In genomic region chr13:73138276-73138950, GRCh38 we compare ENCODE assay signal across 15 cellular contexts.
DNase-seq lines count a peak whose midpoint lies in the region; ATAC-seq, FAIRE-seq and TF ChIP-seq lines count a peak whose summit lies in the region.
"Had no signal": no experiment of that assay in that cellular context is flagged by ENCODE, and none has a peak within 500 bp of the region (broad histone marks: within the 10 kb centered on the region; RNA-seq: fewer than 3 reads in every experiment).

No MANE protein-coding gene starts in this region.

- POLR2A ChIA-PET in HepG2 (lab: Yijun Ruan, JAX), result no interaction called here

- H3K4me3 ChIP-seq in astrocyte (ENCODE audit: insufficient read depth, low read depth, low read length), result no peak overlapping the region
- H3K4me3 ChIP-seq in HepG2 (replicated peaks in 1 of 3; ENCODE audit: insufficient read depth in 1 of 3, low read depth in 2 of 3, low read length in 3 of 3), result no peak overlapping the region

- H3K4me1 ChIP-seq in astrocyte (ENCODE audit: insufficient read depth, low read length) (peaks cover 4% of the 10 kb centered on the region), HepG2 (ENCODE audit: insufficient read depth, low read length) (peaks cover 33% of the 10 kb centered on the region)

- no peak overlapping the region for H3K4me3 Mint-ChIP-seq in astrocyte (ENCODE audit: unreplicated experiment)
- H3K4me3 Mint-ChIP-seq in activated T-cell treated with anti-CD3 and anti-CD28 coated beads, Interleukin-2, amount 50 U/mL, for 24 hours, result no peak overlapping the region
- no peak overlapping the region for H3K4me3 Mint-ChIP-seq in activated T-cell treated with anti-CD3 and anti-CD28 coated beads, Interleukin-2, amount 50 U/mL, for 4 hours
- H3K4me3 Mint-ChIP-seq: activated B cell treated with CpG ODN at 0.5 μM for 24 hours; dendritic cell treated with granulocyte-macrophage colony-stimulating factor and Interleukin-4, amounts not matched to agents 40 ng/mL and 50 ng/mL, for 4 days; naive thymus-derived CD8-positive, alpha-beta T cell; stimulated activated naive B cell treated with anti-CD40 and anti-IgM and Interleukin-4, amounts not matched to agents 10 μg/mL and 1 μg/mL and 100 μg/mL, for 72 hours had no signal

- no peaks in the 10 kb centered on the region for H3K27me3 Mint-ChIP-seq in astrocyte (ENCODE audit: low read depth, unreplicated experiment)
- H3K27me3 Mint-ChIP-seq in activated T-cell treated with anti-CD3 and anti-CD28 coated beads, Interleukin-2, amount 50 U/mL, for 24 hours, result no peaks in the 10 kb centered on the region
- peaks cover 7% of the 10 kb centered on the region for H3K27me3 Mint-ChIP-seq in activated T-cell treated with anti-CD3 and anti-CD28 coated beads, Interleukin-2, amount 50 U/mL, for 4 hours (ENCODE audit: low read depth)
- H3K27me3 Mint-ChIP-seq: dendritic cell treated with granulocyte-macrophage colony-stimulating factor and Interleukin-4, amounts not matched to agents 40 ng/mL and 50 ng/mL, for 4 days had no signal

- TF ChIP-seq CTCF in astrocyte (IDR thresholded peaks at IDR 0.05; ENCODE audit: insufficient read depth, low read depth, low read length) (no peak), HepG2 (CRISPR knock-in tag; IDR thresholded peaks at IDR 0.05) (no peak)

- H3K27ac ChIP-seq in astrocyte (ENCODE audit: low read depth, low read length), result peak overlapping the region; percentile 2
- no peak overlapping the region for H3K27ac ChIP-seq in HepG2 (ENCODE audit: extremely low read length, insufficient read depth, low read length)

- H3K79me2 ChIP-seq in astrocyte (ENCODE audit: insufficient read depth, low read length), result no peaks in the 10 kb centered on the region
- no peaks in the 10 kb centered on the region for H3K79me2 ChIP-seq in HepG2 (ENCODE audit: insufficient read depth, low read length)

- no peaks in the 10 kb centered on the region for H4K20me1 ChIP-seq in astrocyte (ENCODE audit: insufficient read depth, low read length)
- no peaks in the 10 kb centered on the region for H4K20me1 ChIP-seq in HepG2 (ENCODE audit: insufficient read depth, low read length)

- TF ChIP-seq POLR2A in HepG2 (IDR thresholded peaks at IDR 0.05; ENCODE audit: insufficient read depth in 1 of 2, low read depth in 2 of 2, low read length in 2 of 2), result no peak

- BruUV-seq in HepG2 (replicated peaks; lab: Mats Ljungman, UMichigan), result no TSS peak

- ATAC-seq in HepG2, result peak; percentile 79
- ATAC-seq in activated T-cell treated with anti-CD3 and anti-CD28 coated beads, Interleukin-2, amount 50 U/mL, for 4 hours, result no peak
- ATAC-seq: naive thymus-derived CD8-positive, alpha-beta T cell; stimulated activated naive B cell treated with anti-CD40 and anti-IgM and Interleukin-4, amounts not matched to agents 10 μg/mL and 1 μg/mL and 100 μg/mL, for 72 hours had no signal

- H3K9ac ChIP-seq in astrocyte (ENCODE audit: low read length) (no peak overlapping the region), HepG2 (ENCODE audit: insufficient read depth, low read depth, low read length) (no peak overlapping the region)

- peaks cover 14% of the 10 kb centered on the region for H3K4me1 Mint-ChIP-seq in astrocyte (ENCODE audit: low read depth, unreplicated experiment)
- H3K4me1 Mint-ChIP-seq in activated T-cell treated with anti-CD3 and anti-CD28 coated beads, Interleukin-2, amount 50 U/mL, for 24 hours (ENCODE audit: low read depth), result no peaks in the 10 kb centered on the region
- H3K4me1 Mint-ChIP-seq in activated T-cell treated with anti-CD3 and anti-CD28 coated beads, Interleukin-2, amount 50 U/mL, for 4 hours (ENCODE audit: low read depth), result no peaks in the 10 kb centered on the region
- H3K4me1 Mint-ChIP-seq: activated B cell treated with CpG ODN at 0.5 μM for 24 hours; naive thymus-derived CD8-positive, alpha-beta T cell; stimulated activated naive B cell treated with anti-CD40 and anti-IgM and Interleukin-4, amounts not matched to agents 10 μg/mL and 1 μg/mL and 100 μg/mL, for 72 hours had no signal

- in situ Hi-C loops in HepG2 (cut with HindIII; ENCODE audit: extremely low pct_ligation_motif_present, low pct_unique_long_range_greater_than_20kb), result no loop called here

- H3K4me2 ChIP-seq in astrocyte (ENCODE audit: low read length), result peak overlapping the region; percentile 46
- H3K4me2 ChIP-seq in HepG2 (ENCODE audit: low read depth, low read length), result peak overlapping the region; percentile 54

- peak; percentile 41 for FAIRE-seq in astrocyte (lab: Jason Lieb, UNC)
- peak; percentile 12 for FAIRE-seq in HepG2 (lab: Jason Lieb, UNC)

- H2AFZ ChIP-seq in astrocyte (ENCODE audit: low read depth, low read length) (peak overlapping the region; percentile 29), HepG2 (ENCODE audit: low read length) (no peak overlapping the region)

- no peaks in the 10 kb centered on the region for H3K36me3 ChIP-seq in astrocyte (ENCODE audit: insufficient read depth, low read length)
- no peaks in the 10 kb centered on the region for H3K36me3 ChIP-seq in HepG2 (replicated peaks in 1 of 2; ENCODE audit: control insufficient read depth in 1 of 2, insufficient read depth in 2 of 2, low read length in 2 of 2)

- intact Hi-C loops in HepG2 (cut with micrococcal nuclease; ENCODE audit: unreplicated experiment), result no loop called here

- WGBS in HepG2 (ENCODE audit: low lambda C conversion rate), result 6% methylated on average over 12 of the region's 12 CpGs

- H3K36me3 Mint-ChIP-seq in astrocyte (ENCODE audit: low read depth, unreplicated experiment), result no peaks in the 10 kb centered on the region
- no peaks in the 10 kb centered on the region for H3K36me3 Mint-ChIP-seq in activated T-cell treated with anti-CD3 and anti-CD28 coated beads, Interleukin-2, amount 50 U/mL, for 24 hours (ENCODE audit: low read depth)
- no peaks in the 10 kb centered on the region for H3K36me3 Mint-ChIP-seq in activated T-cell treated with anti-CD3 and anti-CD28 coated beads, Interleukin-2, amount 50 U/mL, for 4 hours (ENCODE audit: insufficient read depth)
- H3K36me3 Mint-ChIP-seq: naive thymus-derived CD8-positive, alpha-beta T cell; stimulated activated naive B cell treated with anti-CD40 and anti-IgM and Interleukin-4, amounts not matched to agents 10 μg/mL and 1 μg/mL and 100 μg/mL, for 72 hours had no signal

- DNase-seq in NCI-H510A treated with DMSO at 0.1 percent for 48 hours (lab: John Stamatoyannopoulos, UW), result peak; percentile 41
- no peak for DNase-seq in NCI-H510A (lab: John Stamatoyannopoulos, UW)
- peak; percentile 65 for DNase-seq in astrocyte (ENCODE audit: low read depth)
- peak; percentile 21 for DNase-seq in HepG2 (ENCODE audit: low spot score)
- no peak for DNase-seq in NOMO-1 treated with DMSO at 0.1 percent for 48 hours (lab: John Stamatoyannopoulos, UW; ENCODE audit: unreplicated experiment)
- DNase-seq in activated T-cell treated with anti-CD3 and anti-CD28 coated beads, Interleukin-2, amount 50 U/mL, for 24 hours, result no peak
- DNase-seq in RPMI8226, result no peak
- DNase-seq in activated T-cell treated with anti-CD3 and anti-CD28 coated beads, Interleukin-2, amount 50 U/mL, for 4 hours, result no peak
- DNase-seq: activated B cell treated with CpG ODN at 0.5 μM for 24 hours; activated gamma-delta T cell treated with Interleukin-2 at 50 U/mL for 16 hours; hypothalamus; naive thymus-derived CD8-positive, alpha-beta T cell; Right ventricle myocardium superior; stimulated activated naive B cell treated with anti-CD40 and anti-IgM and Interleukin-4, amounts not matched to agents 10 μg/mL and 1 μg/mL and 100 μg/mL, for 72 hours had no signal

- H3K9me3 ChIP-seq in astrocyte (ENCODE audit: insufficient read depth, low read depth, low read length) (no peaks in the 10 kb centered on the region), HepG2 (ENCODE audit: low read length) (no peaks in the 10 kb centered on the region)

- TF ChIP-seq RAD21 in HepG2 (CRISPR knock-in tag; IDR thresholded peaks at IDR 0.05), result no peak

- H3K27ac Mint-ChIP-seq in astrocyte (ENCODE audit: unreplicated experiment), result no peak overlapping the region
- H3K27ac Mint-ChIP-seq in activated T-cell treated with anti-CD3 and anti-CD28 coated beads, Interleukin-2, amount 50 U/mL, for 24 hours, result no peak overlapping the region
- H3K27ac Mint-ChIP-seq: activated B cell treated with CpG ODN at 0.5 μM for 24 hours; dendritic cell treated with granulocyte-macrophage colony-stimulating factor and Interleukin-4, amounts not matched to agents 40 ng/mL and 50 ng/mL, for 4 days; naive thymus-derived CD8-positive, alpha-beta T cell; stimulated activated naive B cell treated with anti-CD40 and anti-IgM and Interleukin-4, amounts not matched to agents 10 μg/mL and 1 μg/mL and 100 μg/mL, for 72 hours had no signal

- TF ChIP-seq EP300 in HepG2 (IDR thresholded peaks at IDR 0.05; ENCODE audit: low read depth in 2 of 2, low read length in 2 of 2) (no peak), HepG2 (CRISPR knock-in tag; IDR thresholded peaks at IDR 0.05; ENCODE audit: borderline replicate concordance) (no peak)

- CTCF ChIA-PET in HepG2 (lab: Yijun Ruan, JAX; ENCODE audit: low intra/inter-chr PET ratio, low total read pairs), result no interaction called here

- H3K27me3 ChIP-seq in astrocyte (ENCODE audit: insufficient read depth, low read length) (no peaks in the 10 kb centered on the region), HepG2 (ENCODE audit: control insufficient read depth in 1 of 2, insufficient read depth in 2 of 2, low read length in 2 of 2) (peaks cover 0 to 2% of the 10 kb centered on the region in 2 experiments; a peak in 1 of 5 replicates)

- no peaks in the 10 kb centered on the region for H3K9me3 Mint-ChIP-seq in astrocyte (ENCODE audit: unreplicated experiment)
- no peaks in the 10 kb centered on the region for H3K9me3 Mint-ChIP-seq in activated T-cell treated with anti-CD3 and anti-CD28 coated beads, Interleukin-2, amount 50 U/mL, for 24 hours
- no peaks in the 10 kb centered on the region for H3K9me3 Mint-ChIP-seq in activated T-cell treated with anti-CD3 and anti-CD28 coated beads, Interleukin-2, amount 50 U/mL, for 4 hours
- H3K9me3 Mint-ChIP-seq: activated B cell treated with CpG ODN at 0.5 μM for 24 hours; dendritic cell treated with granulocyte-macrophage colony-stimulating factor and Interleukin-4, amounts not matched to agents 40 ng/mL and 50 ng/mL, for 4 days; naive thymus-derived CD8-positive, alpha-beta T cell; stimulated activated naive B cell treated with anti-CD40 and anti-IgM and Interleukin-4, amounts not matched to agents 10 μg/mL and 1 μg/mL and 100 μg/mL, for 72 hours had no signal

TF ChIP-seq in HepG2, 621 proteins besides CTCF, POLR2A, EP300 and RAD21 (continues in another document):
- no peak for TF ChIP-seq BATF2 (CRISPR knock-in tag; IDR thresholded peaks at IDR 0.05)

Comparison
In these comparisons a context has a peak if more than half of its experiments do, and no peak if none do; other contexts are left out.
1. DNase-seq: peak in NCI-H510A treated with DMSO at 0.1 percent for 48 hours (single experiment), astrocyte (single experiment) and HepG2 (single experiment); none in NCI-H510A (single experiment), NOMO-1 treated with DMSO at 0.1 percent for 48 hours (single experiment), activated T-cell treated with anti-CD3 and anti-CD28 coated beads, Interleukin-2, amount 50 U/mL, for 24 hours (single experiment), RPMI8226 (single experiment) and activated T-cell treated with anti-CD3 and anti-CD28 coated beads, Interleukin-2, amount 50 U/mL, for 4 hours (single experiment).